In the genomic region with DNA sequence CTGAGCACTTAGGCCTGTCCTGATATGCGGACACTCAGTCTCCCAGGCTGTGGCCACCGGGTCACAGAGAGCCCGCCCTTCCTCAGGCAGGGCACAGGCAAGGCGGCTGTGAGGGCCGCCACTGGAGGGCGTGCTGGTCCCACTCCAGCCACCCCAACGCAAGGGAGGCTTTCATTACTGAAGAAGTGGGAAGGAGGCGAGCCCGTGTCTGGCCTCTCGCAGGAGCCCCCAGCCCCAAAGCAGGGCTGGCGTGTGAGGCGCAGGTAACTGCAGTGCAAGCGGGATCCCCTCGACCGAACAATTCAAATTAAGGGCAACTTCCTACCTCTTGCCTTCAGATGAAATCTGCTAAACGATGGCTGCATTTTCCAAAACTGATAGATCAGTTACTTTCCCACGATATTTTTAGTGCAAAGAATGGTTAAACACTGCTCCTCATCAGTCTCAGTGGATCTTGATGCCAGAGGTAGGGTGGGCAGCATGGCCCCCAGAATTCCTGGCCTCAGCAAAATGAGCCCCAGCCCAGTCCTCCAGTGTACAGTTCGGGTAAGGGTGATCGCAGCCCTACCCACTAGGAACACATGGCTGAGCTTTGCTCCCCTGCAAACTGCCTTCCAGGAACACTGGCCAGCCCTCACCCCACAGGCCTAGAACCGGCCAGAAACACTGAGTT, we compare ENCODE assay signal across 9 cellular contexts.
DNase-seq lines count a peak whose midpoint lies in the region; ATAC-seq, FAIRE-seq and TF ChIP-seq lines count a peak whose summit lies in the region.
"Had no signal": no experiment of that assay in that cellular context is flagged by ENCODE, and none has a peak within 500 bp of the region (broad histone marks: within the 10 kb centered on the region; RNA-seq: fewer than 3 reads in every experiment).

No MANE protein-coding gene starts in this region.

- peaks cover 6% of the 10 kb centered on the region for H3K27me3 Mint-ChIP-seq in activated T-helper 1 cell treated with anti-CD3 and anti-CD28 coated beads, Interleukin-12 subunit alpha, Interleukin-12 subunit beta, Interleukin-2, Interleukin-4 antibody, amounts not matched to agents 30 ng/mL and 10 ng/mL and 1 ng/mL, durations not matched to agents 14 hours and 24 hours and 36 hours (ENCODE audit: insufficient read depth)
- H3K27me3 Mint-ChIP-seq: stimulated activated naive CD8-positive, alpha-beta T cell treated with anti-CD3 and anti-CD28 coated beads, Interleukin-15, amount 100 ng/mL, for 72 hours had no signal

- dilution Hi-C loops in endothelial cell of umbilical vein (cut with MboI; ENCODE audit: extremely low pct_ligation_motif_present, low sequenced_read_pairs), result no loop called here

- no peak overlapping the region for H3K4ac ChIP-seq in trophoblast cell (ENCODE audit: low read depth, low read length)

- no peaks in the 10 kb centered on the region for H3K9me3 Mint-ChIP-seq in activated T-helper 1 cell treated with anti-CD3 and anti-CD28 coated beads, Interleukin-12 subunit alpha, Interleukin-12 subunit beta, Interleukin-2, Interleukin-4 antibody, amounts not matched to agents 30 ng/mL and 10 ng/mL and 1 ng/mL, durations not matched to agents 14 hours and 24 hours and 36 hours
- H3K9me3 Mint-ChIP-seq: stimulated activated naive CD8-positive, alpha-beta T cell treated with anti-CD3 and anti-CD28 coated beads, Interleukin-15, amount 100 ng/mL, for 72 hours had no signal

- H3K9ac ChIP-seq in OCI-LY1 (ENCODE audit: low read length) (no peak overlapping the region), endothelial cell of umbilical vein (replicated peaks; ENCODE audit: extremely low read depth, insufficient read depth, low read length) (no peak overlapping the region), trophoblast cell (ENCODE audit: low read length) (no peak overlapping the region)

- no peaks in the 10 kb centered on the region for H3K9me2 ChIP-seq in OCI-LY1 (ENCODE audit: low read depth, low read length)

- no peak overlapping the region for H3K23ac ChIP-seq in trophoblast cell (ENCODE audit: low read length)

- DNase-seq in ACHN (peak; percentile 62), endothelial cell of umbilical vein (ENCODE audit: low read depth, low spot score) (peak; percentile 60), trophoblast cell (peak; percentile 64 to 66)
- no peak for DNase-seq in activated effector memory CD4-positive, alpha-beta T cell treated with Interleukin-2 at 50 U/mL for 16 hours
- DNase-seq in activated T-helper 1 cell treated with anti-CD3 and anti-CD28 coated beads, Interleukin-12 subunit alpha, Interleukin-12 subunit beta, Interleukin-2, Interleukin-4 antibody, amounts not matched to agents 30 ng/mL and 10 ng/mL and 1 ng/mL, durations not matched to agents 14 hours and 24 hours and 36 hours (ENCODE audit: low spot score), result no peak

- H3K36me3 ChIP-seq in OCI-LY1 (ENCODE audit: insufficient read depth, low read length), result no peaks in the 10 kb centered on the region
- no peaks in the 10 kb centered on the region for H3K36me3 ChIP-seq in endothelial cell of umbilical vein (ENCODE audit: control insufficient read depth in 2 of 2, extremely low read depth in 1 of 2, insufficient read depth in 2 of 2, low read length in 2 of 2)
- no peaks in the 10 kb centered on the region for H3K36me3 ChIP-seq in trophoblast cell (ENCODE audit: control insufficient read depth in 1 of 2, insufficient read depth in 2 of 2, low read length in 2 of 2)

- H3K4me3 Mint-ChIP-seq in activated T-helper 1 cell treated with anti-CD3 and anti-CD28 coated beads, Interleukin-12 subunit alpha, Interleukin-12 subunit beta, Interleukin-2, Interleukin-4 antibody, amounts not matched to agents 30 ng/mL and 10 ng/mL and 1 ng/mL, durations not matched to agents 14 hours and 24 hours and 36 hours, result no peak overlapping the region
- H3K4me3 Mint-ChIP-seq: stimulated activated naive CD8-positive, alpha-beta T cell treated with anti-CD3 and anti-CD28 coated beads, Interleukin-15, amount 100 ng/mL, for 72 hours had no signal

- H3K4me1 ChIP-seq in OCI-LY1 (ENCODE audit: insufficient read depth, low read length, severe bottlenecking) (no peaks in the 10 kb centered on the region), endothelial cell of umbilical vein (ENCODE audit: control insufficient read depth, extremely low read depth, insufficient read depth, low read length) (no peaks in the 10 kb centered on the region), trophoblast cell (ENCODE audit: control insufficient read depth in 1 of 2, insufficient read depth in 2 of 2, low read length in 2 of 2) (peaks cover 0 to 3% of the 10 kb centered on the region in 2 experiments)

- in situ Hi-C loops in ACHN (cut with HindIII; ENCODE audit: low pct_ligation_motif_present, low pct_unique_long_range_greater_than_20kb, low sequenced_read_pairs), result no loop called here

- H4K8ac ChIP-seq in trophoblast cell (ENCODE audit: low read depth, low read length), result no peak overlapping the region

- H3K79me1 ChIP-seq in trophoblast cell (ENCODE audit: low read length), result peaks cover 3% of the 10 kb centered on the region

- H2BK12ac ChIP-seq in trophoblast cell (ENCODE audit: low read length), result no peak overlapping the region

- H4K20me1 ChIP-seq in OCI-LY1 (ENCODE audit: insufficient read depth, low read length), result no peaks in the 10 kb centered on the region
- no peaks in the 10 kb centered on the region for H4K20me1 ChIP-seq in endothelial cell of umbilical vein (replicated peaks; ENCODE audit: control insufficient read depth, extremely low read depth, insufficient read depth, low read length)

- FAIRE-seq in endothelial cell of umbilical vein (lab: Jason Lieb, UNC), result peak; percentile 65

- no peak for ATAC-seq in HG03521 (IDR thresholded peaks at IDR 0.05; ENCODE audit: unreplicated experiment)
- ATAC-seq: stimulated activated naive CD8-positive, alpha-beta T cell treated with anti-CD3 and anti-CD28 coated beads, Interleukin-15, amount 100 ng/mL, for 72 hours had no signal

- H3K14ac ChIP-seq in trophoblast cell (ENCODE audit: low read length), result no peak overlapping the region

- BruUV-seq in endothelial cell of umbilical vein (replicated peaks; lab: Mats Ljungman, UMichigan), result no TSS peak

- no peak overlapping the region for H4K91ac ChIP-seq in trophoblast cell (ENCODE audit: low read depth, low read length)

- intact Hi-C loops in endothelial cell of umbilical vein (cut with micrococcal nuclease), result loop anchor here (1.0 to 2.0 kb wide), 3 partner anchors 30 to 220 kb away; no protein-coding TSS in a partner anchor
- intact Hi-C loops in activated T-helper 1 cell treated with anti-CD3 and anti-CD28 coated beads, Interleukin-12 subunit alpha, Interleukin-12 subunit beta, Interleukin-2, Interleukin-4 antibody, amounts not matched to agents 30 ng/mL and 10 ng/mL and 1 ng/mL, durations not matched to agents 14 hours and 24 hours and 36 hours (cut with micrococcal nuclease), result loop anchor here (10.0 kb wide), 2 partner anchors 182 to 482 kb away; no protein-coding TSS in a partner anchor

- H3K27me3 ChIP-seq in OCI-LY1 (ENCODE audit: insufficient read depth, low read length) (no peaks in the 10 kb centered on the region), endothelial cell of umbilical vein (ENCODE audit: control insufficient read depth in 2 of 2, insufficient read depth in 2 of 2, low read length in 2 of 2) (no peaks in the 10 kb centered on the region), trophoblast cell (ENCODE audit: insufficient read depth, low read length) (no peaks in the 10 kb centered on the region)

- no peak overlapping the region for H3K4me2 ChIP-seq in OCI-LY1 (ENCODE audit: low read length)
- H3K4me2 ChIP-seq in endothelial cell of umbilical vein (ENCODE audit: insufficient read depth, low read length), result no peak overlapping the region
- no peak overlapping the region for H3K4me2 ChIP-seq in trophoblast cell (ENCODE audit: low read length)

- no peak overlapping the region for H3K27ac Mint-ChIP-seq in activated T-helper 1 cell treated with anti-CD3 and anti-CD28 coated beads, Interleukin-12 subunit alpha, Interleukin-12 subunit beta, Interleukin-2, Interleukin-4 antibody, amounts not matched to agents 30 ng/mL and 10 ng/mL and 1 ng/mL, durations not matched to agents 14 hours and 24 hours and 36 hours

- no peak overlapping the region for H2BK5ac ChIP-seq in trophoblast cell (ENCODE audit: low read depth, low read length, poor library complexity)

- no peaks in the 10 kb centered on the region for H3K36me3 Mint-ChIP-seq in activated T-helper 1 cell treated with anti-CD3 and anti-CD28 coated beads, Interleukin-12 subunit alpha, Interleukin-12 subunit beta, Interleukin-2, Interleukin-4 antibody, amounts not matched to agents 30 ng/mL and 10 ng/mL and 1 ng/mL, durations not matched to agents 14 hours and 24 hours and 36 hours (ENCODE audit: low read depth)

- CTCF ChIA-PET in endothelial cell of umbilical vein (lab: Charles Lee), result interaction anchor here (2.6 to 4.3 kb wide), 2 partner anchors 219 to 390 kb away, joined by 10 to 16 read pairs; no protein-coding TSS in a partner anchor

- no peak overlapping the region for H2AK5ac ChIP-seq in trophoblast cell (ENCODE audit: low read length)

- H3K9me3 ChIP-seq in OCI-LY1 (ENCODE audit: low read length), result no peaks in the 10 kb centered on the region
- H3K9me3 ChIP-seq in endothelial cell of umbilical vein (replicated peaks; ENCODE audit: control insufficient read depth, insufficient read depth, low read length), result no peaks in the 10 kb centered on the region
- peaks cover 3% of the 10 kb centered on the region for H3K9me3 ChIP-seq in trophoblast cell (ENCODE audit: insufficient read depth, low read depth, low read length)

- no peaks in the 10 kb centered on the region for H3F3A ChIP-seq in OCI-LY1 (ENCODE audit: insufficient read depth, low read length)

- peaks cover 9% of the 10 kb centered on the region for H3K4me1 Mint-ChIP-seq in activated T-helper 1 cell treated with anti-CD3 and anti-CD28 coated beads, Interleukin-12 subunit alpha, Interleukin-12 subunit beta, Interleukin-2, Interleukin-4 antibody, amounts not matched to agents 30 ng/mL and 10 ng/mL and 1 ng/mL, durations not matched to agents 14 hours and 24 hours and 36 hours (ENCODE audit: low read depth)

- no peak overlapping the region for H2BK120ac ChIP-seq in trophoblast cell (ENCODE audit: insufficient read depth, low read length, poor library complexity)

- H3K27ac ChIP-seq in OCI-LY1 (ENCODE audit: low read depth, low read length, poor library complexity, severe bottlenecking), result no peak overlapping the region
- H3K27ac ChIP-seq in endothelial cell of umbilical vein (ENCODE audit: insufficient read depth, low read depth, low read length), result no peak overlapping the region
- no peak overlapping the region for H3K27ac ChIP-seq in trophoblast cell (ENCODE audit: low read depth, low read length)

- H3K79me2 ChIP-seq in OCI-LY1 (ENCODE audit: insufficient read depth, low read length), result no peaks in the 10 kb centered on the region
- no peaks in the 10 kb centered on the region for H3K79me2 ChIP-seq in endothelial cell of umbilical vein (ENCODE audit: control insufficient read depth, insufficient read depth, low read length)
- H3K79me2 ChIP-seq in trophoblast cell (ENCODE audit: control insufficient read depth, insufficient read depth, low read length, poor library complexity), result no peaks in the 10 kb centered on the region

- no CpG with 5 or more reads among the region's 20 CpGs for WGBS in trophoblast cell (ENCODE audit: extremely low coverage, insufficient coverage, insufficient read length)

- no peak overlapping the region for H4K12ac ChIP-seq in trophoblast cell (ENCODE audit: low read depth, low read length)

- H3K9me1 ChIP-seq in endothelial cell of umbilical vein (replicated peaks; ENCODE audit: control insufficient read depth, extremely low read depth, insufficient read depth, low read length), result no peaks in the 10 kb centered on the region

- H3K4me3 ChIP-seq in OCI-LY1 (ENCODE audit: low read depth, low read length, poor library complexity, severe bottlenecking) (no peak overlapping the region), endothelial cell of umbilical vein (replicated peaks in 1 of 3; ENCODE audit: insufficient read depth in 1 of 3, low read depth in 1 of 3, low read length in 3 of 3) (no peak overlapping the region), trophoblast cell (ENCODE audit: low read depth, low read length) (no peak overlapping the region)

- H2AFZ ChIP-seq in OCI-LY1 (ENCODE audit: low read length), result no peak overlapping the region
- no peak overlapping the region for H2AFZ ChIP-seq in endothelial cell of umbilical vein (ENCODE audit: low read depth, low read length)
- no peak overlapping the region for H2AFZ ChIP-seq in trophoblast cell (ENCODE audit: insufficient read depth, low read length, poor library complexity)

- H3K18ac ChIP-seq in trophoblast cell (ENCODE audit: low read length), result no peak overlapping the region

- no peak for TF ChIP-seq POLR2A in endothelial cell of umbilical vein (IDR thresholded peaks at IDR 0.05; ENCODE audit: low read depth, low read length)

- peak; percentile 43; the same call in 2 of the 3 replicates for TF ChIP-seq CTCF in GM12872 (IDR thresholded peaks at IDR 0.05; ENCODE audit: insufficient read depth, low read depth, low read length)
- TF ChIP-seq CTCF in OCI-LY1 (IDR thresholded peaks at IDR 0.05; ENCODE audit: low read length), result peak; percentile 71
- TF ChIP-seq CTCF in endothelial cell of umbilical vein (IDR thresholded peaks at IDR 0.05; ENCODE audit: extremely low read depth in 1 of 2, insufficient read depth in 1 of 2, low read depth in 1 of 2, low read length in 2 of 2), result peak; percentile 84 to 95

- POLR2A ChIA-PET in endothelial cell of umbilical vein (lab: Charles Lee), result no interaction called here

Comparison
In these comparisons a context has a peak if more than half of its experiments do, and no peak if none do; other contexts are left out.
1. DNase-seq: peak in ACHN (single experiment), endothelial cell of umbilical vein (single experiment) and trophoblast cell (2 of 2); none in activated effector memory CD4-positive, alpha-beta T cell treated with Interleukin-2 at 50 U/mL for 16 hours (single experiment) and activated T-helper 1 cell treated with anti-CD3 and anti-CD28 coated beads, Interleukin-12 subunit alpha, Interleukin-12 subunit beta, Interleukin-2, Interleukin-4 antibody, amounts not matched to agents 30 ng/mL and 10 ng/mL and 1 ng/mL, durations not matched to agents 14 hours and 24 hours and 36 hours (single experiment).
2. Peak in every context shown above with its lines, with median percentiles within 50 percentile points of each other: CTCF ChIP-seq.